Comparison of ENCODE assay signal across 8 cellular contexts in the genomic region with DNA sequence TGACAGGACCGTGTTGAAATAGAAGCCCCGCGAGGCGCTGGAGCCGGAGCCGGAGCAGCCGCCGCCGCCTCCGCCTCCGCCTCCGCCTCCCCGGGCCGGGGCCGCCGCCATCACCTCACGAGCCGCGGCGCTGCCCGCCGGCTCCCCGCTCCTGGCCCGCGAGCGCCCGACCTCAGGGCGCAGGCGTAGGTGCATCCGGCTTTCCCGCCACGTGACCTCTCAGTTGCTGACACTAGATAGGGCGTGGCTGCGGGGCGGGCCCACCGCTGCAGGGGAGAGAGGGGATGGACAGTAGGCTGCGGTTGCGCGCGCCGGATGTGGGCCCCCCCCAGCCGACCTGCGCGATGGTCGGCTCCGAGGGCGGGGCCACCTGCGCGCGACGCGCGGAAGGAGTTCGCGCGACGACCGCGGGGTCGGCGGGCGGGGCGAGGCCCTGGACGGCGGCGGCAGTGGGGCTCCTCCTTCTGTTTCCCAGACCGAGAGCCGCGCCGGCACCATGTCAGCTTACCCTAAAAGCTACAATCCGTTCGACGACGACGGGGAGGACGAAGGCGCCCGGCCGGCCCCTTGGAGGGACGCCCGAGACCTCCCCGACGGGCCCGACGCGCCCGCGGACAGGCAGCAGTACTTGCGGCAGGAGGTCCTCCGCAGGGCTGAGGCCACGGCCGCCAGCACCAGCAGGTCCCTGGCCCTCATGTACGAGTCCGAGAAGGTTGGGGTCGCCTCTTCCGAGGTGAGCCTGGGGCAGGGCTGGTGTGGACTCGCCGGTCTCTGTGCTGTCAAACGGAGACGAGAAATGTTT. TPM values are rescaled to one million over a fixed set of nuclear protein-coding genes. Genes with fewer than 3 reads are reported as not detected.
DNase-seq lines count a peak whose midpoint lies in the region; ATAC-seq and TF ChIP-seq lines count a peak whose summit lies in the region.

TSS of gene PI4KA (minus strand) at position 197 of the 802 bp plus-strand sequence. CDS start at position 111, 86 bp downstream.
TSS of gene SNAP29 (plus strand) at position 393 of the 802 bp plus-strand sequence. CDS start at position 497, 104 bp downstream.

- TF ChIP-seq CTCF in GM10266 (IDR thresholded peaks at IDR 0.05; ENCODE audit: control insufficient read depth, insufficient read depth, low read depth, missing control alignments) (no peak), omental fat pad (IDR thresholded peaks at IDR 0.05) (no peak)

- peak within 1 kb of the TSS; percentile 68 for H3K27ac Mint-ChIP-seq in activated naive CD8-positive, alpha-beta T cell

- no peaks in the 10 kb centered on the region for H3K9me3 Mint-ChIP-seq in activated naive CD8-positive, alpha-beta T cell (ENCODE audit: low read depth)

- H3K27me3 Mint-ChIP-seq in activated naive CD8-positive, alpha-beta T cell, result no peaks in the 10 kb centered on the region

- peak; percentile 85 for ATAC-seq in HG02623 (IDR thresholded peaks at IDR 0.05; ENCODE audit: unreplicated experiment)
- peak; percentile 97 for ATAC-seq in omental fat pad (ENCODE audit: low FRiP score)

- H3K4me3 Mint-ChIP-seq in activated naive CD8-positive, alpha-beta T cell, result peak within 1 kb of the TSS; percentile 94

- DNase-seq in GM10266 (ENCODE audit: extremely low spot score) (peak; percentile 99), NCI-H1105 (lab: John Stamatoyannopoulos, UW) (peak; percentile 97), SKM-1 treated with dmso at 0.1 percent for 144 hours (lab: John Stamatoyannopoulos, UW; ENCODE audit: unreplicated experiment) (peak; percentile 97), glomerular visceral epithelial cell (ENCODE audit: extremely low spot score) (peak; percentile 96), omental fat pad (ENCODE audit: low spot score) (peak; percentile 97)

- peaks cover 5% of the 10 kb centered on the region for H3K36me3 Mint-ChIP-seq in activated naive CD8-positive, alpha-beta T cell

- peaks cover 60% of the 10 kb centered on the region for H3K4me1 Mint-ChIP-seq in activated naive CD8-positive, alpha-beta T cell (ENCODE audit: low read depth)

- peak within 1 kb of the TSS; percentile 83 for H3K27ac ChIP-seq in temporal lobe (ENCODE audit: low read depth, low read length)

RNA-seq across cellular contexts. Expression of gene PI4KA, which starts in this region (rescaled TPM):
- total RNA-seq in omental fat pad (10 to 100 TPM; 62.1 to 97.2 (median 86.9) TPM), temporal lobe (67.1 TPM)

RNA-seq across cellular contexts. Expression of gene SNAP29, which starts in this region (rescaled TPM):
- total RNA-seq in omental fat pad (10 to 100 TPM; 17.2 to 25.1 (median 20.1) TPM), temporal lobe (7.1 TPM)

Comparison
In these comparisons a context has a peak if more than half of its experiments do, and no peak if none do; other contexts are left out.
1. Peak in every context shown above with its lines: DNase-seq, ATAC-seq and H3K27ac ChIP-seq.